ENCODE assay signal across 17 cellular contexts in the genomic region with DNA sequence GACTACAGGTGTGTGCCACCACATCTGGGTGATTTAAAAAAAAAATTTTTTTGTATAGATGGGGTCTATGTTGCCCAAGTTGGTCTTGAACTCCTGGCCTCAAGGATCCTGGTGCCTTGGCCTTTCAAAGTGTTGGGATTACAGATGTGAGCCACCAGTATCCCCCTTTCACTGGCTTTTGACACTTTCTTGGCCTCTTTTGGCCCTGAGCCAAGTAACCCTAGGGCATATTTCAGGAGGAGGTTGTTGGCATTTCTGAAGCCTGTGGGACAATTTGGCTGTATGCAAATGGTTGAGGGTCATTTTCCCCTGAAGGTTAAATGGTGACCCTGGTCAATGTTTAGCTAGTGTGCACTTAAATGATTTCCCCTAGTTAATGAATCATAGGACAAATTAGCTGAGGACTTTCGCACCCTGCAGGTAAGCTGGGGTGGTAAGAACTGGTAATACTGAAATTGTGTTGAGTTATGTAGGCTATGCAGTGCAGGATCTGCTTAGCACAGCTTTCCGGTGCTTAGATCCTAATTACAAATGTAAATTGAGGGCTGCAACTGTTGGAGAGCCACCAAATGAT.
"Had no signal": no experiment of that assay in that cellular context is flagged by ENCODE, and none has a peak within 500 bp of the region (broad histone marks: within the 10 kb centered on the region; RNA-seq: fewer than 3 reads in every experiment).

No MANE protein-coding gene starts in this region.

- H3K27me3 Mint-ChIP-seq: effector memory CD8-positive, alpha-beta T cell had no signal

- H3K9me3 ChIP-seq: lower lobe of right lung, neutrophil had no signal

- DNase-seq: activated CD4-positive, alpha-beta T cell treated with anti-CD3 and anti-CD28 coated beads, Interleukin-2, amount 50 U/mL, for 4 hours; activated CD4-positive, CD25-positive, alpha-beta regulatory T cell treated with anti-CD3 and anti-CD28 coated beads, Interleukin-2, amount 50 U/mL, for 72 hours; activated naive CD4-positive, alpha-beta T cell treated with Interleukin-2 at 50 U/mL for 16 hours; anterior cingulate cortex; cerebellar nuclear complex; effector memory CD8-positive, alpha-beta T cell; foreskin keratinocyte; glutamatergic neuron; lower lobe of right lung; naive thymus-derived CD4-positive, alpha-beta T cell; stimulated activated CD4-positive, alpha-beta T cell treated with anti-CD3 and anti-CD28 coated beads, Interleukin-4, amount 100 ng/mL, for 4 hours; stimulated activated CD8-positive, alpha-beta memory T cell treated with anti-CD3 and anti-CD28 coated beads, Interleukin-4, amount 100 ng/mL, for 48 hours; stimulated activated naive CD4-positive, alpha-beta T cell treated with Interleukin-2 at 50 U/mL for 16 hours; trophoblast cell had no signal

- H3K9me3 Mint-ChIP-seq: activated T-helper 17 cell treated with anti-CD3 and anti-CD28 coated beads, Interleukin-2, amount 50 U/mL, for 72 hours had no signal

- H3K27ac Mint-ChIP-seq: activated T-helper 17 cell treated with anti-CD3 and anti-CD28 coated beads, Interleukin-2, amount 50 U/mL, for 72 hours; effector memory CD8-positive, alpha-beta T cell; naive thymus-derived CD4-positive, alpha-beta T cell had no signal

- H3K36me3 Mint-ChIP-seq: naive thymus-derived CD4-positive, alpha-beta T cell had no signal

- H3K27me3 ChIP-seq: neutrophil had no signal

- H3K4me1 ChIP-seq: foreskin keratinocyte had no signal

- ATAC-seq: activated T-helper 17 cell treated with anti-CD3 and anti-CD28 coated beads, Interleukin-2, amount 50 U/mL, for 72 hours; effector memory CD8-positive, alpha-beta T cell; foreskin keratinocyte; lower lobe of right lung; naive thymus-derived CD4-positive, alpha-beta T cell had no signal

- H3K4me3 ChIP-seq: lower lobe of right lung, skin epidermis had no signal

- H3K4me3 Mint-ChIP-seq: activated T-helper 17 cell treated with anti-CD3 and anti-CD28 coated beads, Interleukin-2, amount 50 U/mL, for 72 hours; effector memory CD8-positive, alpha-beta T cell; naive thymus-derived CD4-positive, alpha-beta T cell had no signal

- H3K4me1 Mint-ChIP-seq: activated T-helper 17 cell treated with anti-CD3 and anti-CD28 coated beads, Interleukin-2, amount 50 U/mL, for 72 hours had no signal

- H3K36me3 ChIP-seq: lower lobe of right lung, neutrophil had no signal

- H3K27ac ChIP-seq: foreskin keratinocyte, lower lobe of right lung, neutrophil, skin epidermis had no signal
